ENCODE assay signal across 13 cellular contexts in genomic region chr17:64155090-64155630, GRCh38. TPM values are rescaled to one million over a fixed set of nuclear protein-coding genes. Genes with fewer than 3 reads are reported as not detected.
DNase-seq lines count a peak whose midpoint lies in the region; ATAC-seq and TF ChIP-seq lines count a peak whose summit lies in the region.
"Had no signal": no experiment of that assay in that cellular context is flagged by ENCODE, and none has a peak within 500 bp of the region (broad histone marks: within the 10 kb centered on the region; RNA-seq: fewer than 3 reads in every experiment).

No MANE protein-coding gene starts in this region.

- no peaks in the 10 kb centered on the region for H4K20me1 ChIP-seq in hepatocyte (ENCODE audit: insufficient read depth, poor library complexity, severe bottlenecking)

- H3K27ac ChIP-seq in right atrium auricular region (peak overlapping the region; percentile 92 to 95), hepatocyte (peak overlapping the region; percentile 26), psoas muscle (peak overlapping the region; percentile 88)
- H3K27ac ChIP-seq: foreskin keratinocyte, SK-N-MC had no signal

- H3K9me3 ChIP-seq in right atrium auricular region (no peaks in the 10 kb centered on the region), hepatocyte (ENCODE audit: low read depth) (no peaks in the 10 kb centered on the region), psoas muscle (no peaks in the 10 kb centered on the region)

- DNase-seq in right atrium auricular region (ENCODE audit: low spot score) (no peak), Right ventricle myocardium superior (no peak), hepatocyte (ENCODE audit: low spot score) (no peak), psoas muscle (no peak), posterior vena cava (ENCODE audit: low spot score) (no peak), epidermal melanocyte (ENCODE audit: insufficient read length, low spot score) (no peak), AG08395 (ENCODE audit: low spot score) (no peak), NCI-H187 (lab: John Stamatoyannopoulos, UW) (no peak)
- DNase-seq: effector memory CD8-positive, alpha-beta T cell; foreskin keratinocyte; NCI-H1048; NCI-H226 had no signal

- H3K9me2 ChIP-seq in hepatocyte (replicated peaks; ENCODE audit: insufficient read depth) = no peaks in the 10 kb centered on the region

- 97% methylated on average over 8 of the region's 8 CpGs for WGBS in hepatocyte (ENCODE audit: low lambda C conversion rate, missing lambda C conversion rate)
- 87 to 89% (median 89%) methylated on average over 8 of the region's 8 CpGs for WGBS in psoas muscle, 3 donors

- H3K4me3 ChIP-seq in right atrium auricular region = no peak overlapping the region
- H3K4me3 ChIP-seq in hepatocyte = no peak overlapping the region
- no peak overlapping the region for H3K4me3 ChIP-seq in psoas muscle
- H3K4me3 ChIP-seq: SK-N-MC had no signal

- no peaks in the 10 kb centered on the region for H3K27me3 ChIP-seq in right atrium auricular region
- no peaks in the 10 kb centered on the region for H3K27me3 ChIP-seq in hepatocyte
- H3K27me3 ChIP-seq in psoas muscle (ENCODE audit: insufficient read depth in 3 of 3, low read length in 2 of 3) = no peaks in the 10 kb centered on the region
- H3K27me3 ChIP-seq: foreskin keratinocyte had no signal

- no peak overlapping the region for H3K4me2 ChIP-seq in hepatocyte

- no peak for ATAC-seq in Right ventricle myocardium superior (ENCODE audit: poor library complexity)
- peak; percentile 3 to 23 (median 12) for ATAC-seq in psoas muscle
- ATAC-seq: effector memory CD8-positive, alpha-beta T cell; foreskin keratinocyte had no signal

- H3K36me3 ChIP-seq in right atrium auricular region (peaks cover 11% of the 10 kb centered on the region), hepatocyte (replicated peaks; ENCODE audit: insufficient read depth, low read depth) (no peaks in the 10 kb centered on the region), psoas muscle (ENCODE audit: insufficient read depth in 1 of 2, low read depth in 1 of 2) (peaks cover 9 to 29% of the 10 kb centered on the region in 2 donors)

- TF ChIP-seq CTCF in right atrium auricular region (IDR thresholded peaks at IDR 0.05) (no peak), hepatocyte (IDR thresholded peaks at IDR 0.05; ENCODE audit: poor library complexity) (no peak), psoas muscle (IDR thresholded peaks at IDR 0.05) (no peak)

- no peak overlapping the region for H2AFZ ChIP-seq in hepatocyte

- intact Hi-C loops in Right ventricle myocardium superior (cut with DNase I) = no loop called here
- intact Hi-C loops in psoas muscle (cut with DNase I) = loop anchor here in 1 of 2 donors (5.0 kb wide), 2 partner anchors 47 to 62 kb away; no protein-coding TSS in a partner anchor
- intact Hi-C loops in posterior vena cava (cut with DNase I) = loop anchor here in 1 of 2 donors (10.0 kb wide), 1 partner anchor 120 kb away; no protein-coding TSS in a partner anchor

- H3K79me2 ChIP-seq in hepatocyte = no peaks in the 10 kb centered on the region

- peaks cover 0 to 68% of the 10 kb centered on the region in 2 donors for H3K4me1 ChIP-seq in right atrium auricular region
- peaks cover 31% of the 10 kb centered on the region for H3K4me1 ChIP-seq in hepatocyte (ENCODE audit: insufficient read depth)
- peaks cover 94% of the 10 kb centered on the region for H3K4me1 ChIP-seq in psoas muscle
- H3K4me1 ChIP-seq: foreskin keratinocyte had no signal

RNA-seq across cellular contexts. Expression of gene ERN1, which starts 25.2 kb away (rescaled TPM):
- total RNA-seq in right atrium auricular region (10 to 100 TPM in 1 of 2 donors, 1 to 10 TPM in 1; 7.0 to 11.9 TPM), Right ventricle myocardium superior (6.7 TPM), hepatocyte (10.3 and 14.3 TPM in 2 replicates), psoas muscle (10 to 100 TPM; 10.6 to 16.6 (median 14.2) TPM), posterior vena cava (10 to 100 TPM; 17.2 to 18.6 TPM)
- polyA plus RNA-seq in hepatocyte (16.5 and 19.4 TPM in 2 replicates), psoas muscle (1 to 10 TPM; 2.8 to 7.6 (median 5.4) TPM)

Comparison
In these comparisons a context has a peak if more than half of its experiments do, and no peak if none do; other contexts are left out.
1. H3K27ac ChIP-seq: peak in every context shown above with its lines; median percentile 94 in right atrium auricular region; 88 in psoas muscle; 26 in hepatocyte.